In genomic region chr16:85157813-85158701, GRCh38 we compare ENCODE assay signal across 10 cellular contexts. TPM values are rescaled to one million over a fixed set of nuclear protein-coding genes. Genes with fewer than 3 reads are reported as not detected.
A peak's percentile ranks its signal among the peaks of the same experiment; 100 is the strongest.
DNase-seq lines count a peak whose midpoint lies in the region; ATAC-seq lines count a peak whose summit lies in the region.
"Had no signal": no experiment of that assay in that cellular context is flagged by ENCODE, and none has a peak within 500 bp of the region (broad histone marks: within the 10 kb centered on the region; RNA-seq: fewer than 3 reads in every experiment).

No MANE protein-coding gene starts in this region.

- peak overlapping the region in 1 of 3 donors; percentile 85 for H3K27ac Mint-ChIP-seq in IgD-negative memory B cell
- peak overlapping the region; percentile 60 for H3K27ac Mint-ChIP-seq in activated naive CD4-positive, alpha-beta T cell treated with anti-CD3 and anti-CD28 coated beads, Interleukin-2, amount 50 U/mL, for 24 hours

- H3K36me3 ChIP-seq in mesodermal cell (ENCODE audit: control insufficient read depth, insufficient read depth, low read length), result no peaks in the 10 kb centered on the region

- peaks cover 7 to 10% (median 9%) of the 10 kb centered on the region in 3 donors for H3K4me1 Mint-ChIP-seq in IgD-negative memory B cell
- H3K4me1 Mint-ChIP-seq in activated naive CD4-positive, alpha-beta T cell treated with anti-CD3 and anti-CD28 coated beads, Interleukin-2, amount 50 U/mL, for 24 hours, result peaks cover 15% of the 10 kb centered on the region

- H3K9me3 Mint-ChIP-seq in IgD-negative memory B cell, result peaks cover 0 to 6% (median 2%) of the 10 kb centered on the region in 3 donors
- no peaks in the 10 kb centered on the region for H3K9me3 Mint-ChIP-seq in activated naive CD4-positive, alpha-beta T cell treated with anti-CD3 and anti-CD28 coated beads, Interleukin-2, amount 50 U/mL, for 24 hours

- 48 to 64% methylated on average over 11 to 17 of the region's 19 CpGs for WGBS in mesodermal cell (ENCODE audit: insufficient coverage in 2 of 2), 2 experiments

- H3K4me3 ChIP-seq in mesodermal cell (ENCODE audit: extremely low read depth, insufficient read depth, low read length, poor library complexity, severe bottlenecking), result no peak overlapping the region

- ATAC-seq in HG03342 (IDR thresholded peaks at IDR 0.05; ENCODE audit: unreplicated experiment) (no peak), GM19452 (IDR thresholded peaks at IDR 0.05; ENCODE audit: unreplicated experiment) (no peak)

- peaks cover 2% of the 10 kb centered on the region for H3K36me3 Mint-ChIP-seq in IgD-negative memory B cell
- no peaks in the 10 kb centered on the region for H3K36me3 Mint-ChIP-seq in activated naive CD4-positive, alpha-beta T cell treated with anti-CD3 and anti-CD28 coated beads, Interleukin-2, amount 50 U/mL, for 24 hours

- H3K4me3 Mint-ChIP-seq in IgD-negative memory B cell, result peak overlapping the region; percentile 30 to 90 (median 75)
- H3K4me3 Mint-ChIP-seq in activated naive CD4-positive, alpha-beta T cell treated with anti-CD3 and anti-CD28 coated beads, Interleukin-2, amount 50 U/mL, for 24 hours, result peak overlapping the region; percentile 87

- H3K4me1 ChIP-seq in mesodermal cell (ENCODE audit: control insufficient read depth, insufficient read depth, low read length, poor library complexity, severe bottlenecking), result peaks cover 31% of the 10 kb centered on the region

- peaks cover 9% of the 10 kb centered on the region for H3K27me3 Mint-ChIP-seq in IgD-negative memory B cell
- H3K27me3 Mint-ChIP-seq in activated naive CD4-positive, alpha-beta T cell treated with anti-CD3 and anti-CD28 coated beads, Interleukin-2, amount 50 U/mL, for 24 hours, result no peaks in the 10 kb centered on the region

- H3K9me3 ChIP-seq in mesodermal cell (ENCODE audit: control insufficient read depth, low read length), result no peaks in the 10 kb centered on the region

- H3K27ac ChIP-seq in mesodermal cell (ENCODE audit: low read depth, low read length, severe bottlenecking), result peak overlapping the region; percentile 30

- DNase-seq in CD1c-positive myeloid dendritic cell (ENCODE audit: extremely low spot score) (peak; percentile 42), NCI-H1105 (lab: John Stamatoyannopoulos, UW) (no peak), glomerular visceral epithelial cell (ENCODE audit: extremely low spot score) (no peak)
- DNase-seq: NCI-H345; stimulated activated CD4-positive, alpha-beta T cell treated with anti-CD3 and anti-CD28 coated beads, Interleukin-2, amount 100 ng/mL, for 24 hours had no signal

RNA-seq across cellular contexts. Expression of gene CIBAR2, which starts 45.8 kb away (rescaled TPM):
- polyA plus RNA-seq in IgD-negative memory B cell, result not detected
- not detected for polyA plus RNA-seq in mesodermal cell (2013, experiment 1 of 2)
- polyA plus RNA-seq in mesodermal cell (2013, experiment 2 of 2), result not detected
